ENCODE assay signal across 8 cellular contexts in the genomic region with DNA sequence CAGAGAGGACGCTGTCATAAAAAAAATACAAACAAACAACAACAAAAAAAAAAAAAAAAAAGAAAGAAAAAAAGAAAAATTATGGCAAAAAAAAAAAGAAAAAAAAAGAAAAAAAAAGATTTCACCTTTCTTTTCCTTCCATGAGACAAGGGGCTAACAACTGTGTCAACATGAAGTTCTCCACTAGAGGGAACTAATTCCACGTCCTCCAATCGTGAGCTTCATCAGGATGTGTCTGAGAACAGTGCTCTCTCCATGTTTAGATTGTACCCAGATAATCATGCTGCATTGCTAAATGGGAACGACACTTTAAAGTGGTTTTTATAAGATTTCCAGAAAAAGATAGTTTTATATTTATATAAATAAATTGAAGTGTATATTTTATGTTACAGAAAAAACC.
A peak's percentile ranks its signal among the peaks of the same experiment; 100 is the strongest.
DNase-seq lines count a peak whose midpoint lies in the region; ATAC-seq and TF ChIP-seq lines count a peak whose summit lies in the region.

No MANE protein-coding gene starts in this region.

- no peak overlapping the region for H3K4me3 ChIP-seq in AG04449 (ENCODE audit: low read depth, low read length)
- no peak overlapping the region for H3K4me3 ChIP-seq in RWPE2 (ENCODE audit: severe bottlenecking)
- H3K4me3 ChIP-seq in epithelial cell of proximal tubule (ENCODE audit: low read depth, low read length), result no peak overlapping the region

- POLR2A ChIA-PET in AG04449 (lab: Yijun Ruan, JAX), result no interaction called here

- DNase-seq in AG04449 (ENCODE audit: low read depth, low spot score) (no peak), GM13976 (ENCODE audit: low spot score) (peak; percentile 59), M059J (ENCODE audit: low read depth) (peak; percentile 75), RWPE2 (ENCODE audit: low spot score) (no peak), epithelial cell of proximal tubule (ENCODE audit: low read depth) (peak; percentile 35), myocyte (ENCODE audit: low read depth) (peak; percentile 81)
- DNase-seq in stimulated activated CD4-positive, alpha-beta T cell treated with anti-CD3 and anti-CD28 coated beads, Interleukin-15, amount 100 ng/mL, for 24 hours, result no peak

- in situ Hi-C loops in GM13976 (cut with MboI; ENCODE audit: low sequenced_read_pairs, unreplicated experiment), result loop anchor here (25.0 kb wide), 1 partner anchor 846 kb away; no protein-coding TSS in a partner anchor

- TF ChIP-seq CTCF in AG04449 (IDR thresholded peaks at IDR 0.05; ENCODE audit: insufficient read depth, low read length, missing control alignments) (peak; percentile 62), GM13976 (IDR thresholded peaks at IDR 0.05; ENCODE audit: borderline replicate concordance, control extremely low read depth, extremely low read depth, insufficient read depth, missing control alignments) (peak; percentile 41), RWPE2 (IDR thresholded peaks at IDR 0.05; ENCODE audit: poor library complexity, severe bottlenecking) (peak; percentile 86), epithelial cell of proximal tubule (conservative IDR thresholded peaks at IDR 0.05; ENCODE audit: low read depth, low read length) (peak; percentile 82)

- no peak overlapping the region for H3K27ac ChIP-seq in RWPE2 (ENCODE audit: poor library complexity, severe bottlenecking)

- H3K27me3 ChIP-seq in RWPE2 (ENCODE audit: insufficient read depth, poor library complexity, severe bottlenecking), result no peaks in the 10 kb centered on the region

- no peaks in the 10 kb centered on the region for H3K36me3 ChIP-seq in RWPE2 (ENCODE audit: low read depth)

- H3K9me3 ChIP-seq in RWPE2 (ENCODE audit: severe bottlenecking), result no peaks in the 10 kb centered on the region

- no peaks in the 10 kb centered on the region for H3K4me1 ChIP-seq in RWPE2 (ENCODE audit: insufficient read depth, poor library complexity, severe bottlenecking)

- CTCF ChIA-PET in AG04449 (lab: Yijun Ruan, JAX), result interaction anchor here (0.9 to 5.4 kb wide), 21 partner anchors 11 to 659 kb away, joined by 3 to 102 read pairs (median 9); no protein-coding TSS in a partner anchor

- ATAC-seq in HG02588 (IDR thresholded peaks at IDR 0.05; ENCODE audit: unreplicated experiment) (peak; percentile 94), RWPE2 (ENCODE audit: low read depth) (peak; percentile 82)

Comparison
In these comparisons a context has a peak if more than half of its experiments do, and no peak if none do; other contexts are left out.
1. DNase-seq: peak in GM13976 (single experiment), M059J (single experiment), epithelial cell of proximal tubule (single experiment) and myocyte (single experiment); none in AG04449 (single experiment), RWPE2 (single experiment) and stimulated activated CD4-positive, alpha-beta T cell treated with anti-CD3 and anti-CD28 coated beads, Interleukin-15, amount 100 ng/mL, for 24 hours (single experiment).
2. Peak in every context shown above with its lines, with median percentiles within 50 percentile points of each other: CTCF ChIP-seq.